1 cellular context compared by ENCODE assay signal in the genomic region with DNA sequence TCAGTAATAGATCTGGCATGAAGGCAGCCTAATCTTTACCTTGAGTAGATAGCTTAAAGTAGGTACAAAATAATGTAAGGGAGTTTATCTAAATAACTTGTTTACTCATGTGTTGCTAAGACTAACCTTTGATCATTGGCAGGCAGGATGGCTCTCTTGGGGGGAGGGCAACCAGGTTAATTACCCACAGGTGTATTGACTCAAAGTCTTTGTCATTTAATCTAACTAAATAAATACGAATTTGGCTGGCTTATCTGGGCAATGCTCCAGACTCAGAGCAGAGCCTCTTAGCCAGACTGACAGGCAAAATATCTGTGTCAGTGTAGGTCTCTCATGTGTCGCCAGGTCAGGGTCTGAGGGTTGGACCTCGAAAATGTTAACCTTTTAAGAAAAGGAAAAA.
TF ChIP-seq lines count a peak whose summit lies in the region.

No MANE protein-coding gene starts in this region.

TF ChIP-seq in liver, 16 proteins besides CTCF, POLR2A, EP300 and RAD21 (continued from another document):
- TF ChIP-seq GABPA (IDR thresholded peaks at IDR 0.05 in 1 of 2, conservative IDR thresholded peaks at IDR 0.05 in 1 of 2) = no peak
- TF ChIP-seq MAX (IDR thresholded peaks at IDR 0.05) = peak; percentile 60
- TF ChIP-seq HNF4A (conservative IDR thresholded peaks at IDR 0.05) = peak; percentile 90 to 96
- peak; percentile 38 for TF ChIP-seq YY1 (IDR thresholded peaks at IDR 0.05)
- TF ChIP-seq NR2F2 (IDR thresholded peaks at IDR 0.05) = peak; percentile 24
- peak; percentile 60 for TF ChIP-seq ATF3 (IDR thresholded peaks at IDR 0.05)
- TF ChIP-seq ZBTB33 (IDR thresholded peaks at IDR 0.05) = peak; percentile 82
